13 cellular contexts compared by ENCODE assay signal in the genomic region with DNA sequence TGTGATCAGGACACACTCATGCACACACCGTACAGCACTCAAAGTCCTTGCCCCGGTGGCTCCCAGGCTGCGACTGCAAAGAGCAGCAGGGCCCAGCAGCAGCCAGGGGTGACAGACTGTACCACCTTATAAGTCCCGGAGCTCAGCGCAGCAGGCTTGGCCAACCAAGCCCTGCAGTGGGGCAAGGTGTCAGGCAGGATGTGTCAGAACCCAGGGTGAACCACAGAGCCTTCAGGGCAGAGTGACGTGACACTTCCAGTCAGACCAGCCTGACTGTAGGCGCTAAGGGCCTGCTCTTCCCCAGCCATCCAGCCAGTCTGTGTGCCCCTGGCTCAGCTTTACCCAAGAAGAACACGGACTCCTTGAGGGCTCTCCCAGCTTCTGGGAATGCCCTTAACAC.
DNase-seq lines count a peak whose midpoint lies in the region; ATAC-seq, FAIRE-seq and TF ChIP-seq lines count a peak whose summit lies in the region.
"Had no signal": no experiment of that assay in that cellular context is flagged by ENCODE, and none has a peak within 500 bp of the region (broad histone marks: within the 10 kb centered on the region; RNA-seq: fewer than 3 reads in every experiment).

No MANE protein-coding gene starts in this region.

- peak overlapping the region; percentile 60 for H3K4me2 ChIP-seq in keratinocyte (ENCODE audit: control insufficient read depth, extremely low read depth, insufficient read depth, low read depth, low read length)

- peaks cover 8% of the 10 kb centered on the region for H3K4me1 ChIP-seq in keratinocyte (ENCODE audit: control insufficient read depth, extremely low read depth, insufficient read depth, low read length)
- H3K4me1 ChIP-seq: heart right ventricle had no signal

- no peak overlapping the region for H3K4me3 Mint-ChIP-seq in activated CD4-positive, alpha-beta memory T cell treated with anti-CD3 and anti-CD28 coated beads, Interleukin-2, amount 10 ng/mL, durations not matched to agents 7 days and 5 days
- H3K4me3 Mint-ChIP-seq in stimulated activated naive CD8-positive, alpha-beta T cell treated with anti-CD3 and anti-CD28 coated beads, Interleukin-15, amount 100 ng/mL, for 72 hours: no peak overlapping the region

- TF ChIP-seq CTCF in keratinocyte (optimal IDR thresholded peaks at IDR 0.05 in 1 of 3, IDR thresholded peaks at IDR 0.05 in 1 of 3, conservative IDR thresholded peaks at IDR 0.05 in 1 of 3; ENCODE audit: extremely low read depth in 1 of 3, insufficient read depth in 2 of 3, low read length in 3 of 3): peak in 1 of 3 experiments; percentile 2

- peaks cover 20% of the 10 kb centered on the region for H3K27me3 Mint-ChIP-seq in activated CD4-positive, alpha-beta memory T cell treated with anti-CD3 and anti-CD28 coated beads, Interleukin-2, amount 10 ng/mL, durations not matched to agents 7 days and 5 days
- H3K27me3 Mint-ChIP-seq in stimulated activated naive CD8-positive, alpha-beta T cell treated with anti-CD3 and anti-CD28 coated beads, Interleukin-15, amount 100 ng/mL, for 72 hours: peaks cover 23% of the 10 kb centered on the region

- H3K4me1 Mint-ChIP-seq in activated CD4-positive, alpha-beta memory T cell treated with anti-CD3 and anti-CD28 coated beads, Interleukin-2, amount 10 ng/mL, durations not matched to agents 7 days and 5 days: peaks cover 2% of the 10 kb centered on the region
- H3K4me1 Mint-ChIP-seq in stimulated activated naive CD8-positive, alpha-beta T cell treated with anti-CD3 and anti-CD28 coated beads, Interleukin-15, amount 100 ng/mL, for 72 hours: no peaks in the 10 kb centered on the region

- dilution Hi-C loops in keratinocyte (cut with MboI; ENCODE audit: extremely low pct_ligation_motif_present, low sequenced_read_pairs): no loop called here

- peak; percentile 26 for DNase-seq in activated gamma-delta T cell (lab: John Stamatoyannopoulos, UW)
- DNase-seq in activated gamma-delta T cell treated with Interleukin-2 at 50 U/mL for 16 hours: no peak
- DNase-seq in activated CD4-positive, alpha-beta memory T cell treated with anti-CD3 and anti-CD28 coated beads, Interleukin-2, amount 10 ng/mL, durations not matched to agents 7 days and 5 days: peak; percentile 41
- peak; percentile 91 for DNase-seq in keratinocyte (ENCODE audit: low read depth, low spot score)
- DNase-seq in stimulated activated naive CD8-positive, alpha-beta T cell treated with anti-CD3 and anti-CD28 coated beads, Interleukin-15, amount 100 ng/mL, for 72 hours: peak in 1 of 2 donors; percentile 39
- DNase-seq in stimulated activated CD4-positive, alpha-beta T cell treated with anti-CD3 and anti-CD28 coated beads, Interleukin-2, amount 100 ng/mL, for 48 hours: no peak
- no peak for DNase-seq in urothelium cell line (ENCODE audit: low spot score)
- DNase-seq: cortex of kidney, NCI-H446 treated with DMSO at 0.1 percent for 48 hours had no signal

- H3K27me3 ChIP-seq in keratinocyte (ENCODE audit: control insufficient read depth, extremely low read depth, insufficient read depth, low read length): peaks cover 3% of the 10 kb centered on the region
- H3K27me3 ChIP-seq: heart right ventricle, vagina had no signal

- H4K20me1 ChIP-seq in keratinocyte (ENCODE audit: control insufficient read depth, extremely low read depth, insufficient read depth, low read length): no peaks in the 10 kb centered on the region

- ATAC-seq in stimulated activated naive CD8-positive, alpha-beta T cell treated with anti-CD3 and anti-CD28 coated beads, Interleukin-15, amount 100 ng/mL, for 72 hours: peak; percentile 94
- ATAC-seq in HG02642 (IDR thresholded peaks at IDR 0.05; ENCODE audit: poor library complexity, unreplicated experiment): no peak
- ATAC-seq: K562 had no signal

- FAIRE-seq in keratinocyte (lab: Jason Lieb, UNC) (peak; percentile 99), urothelium cell line (lab: Jason Lieb, UNC) (no peak)
- FAIRE-seq: K562 had no signal

- H3K36me3 Mint-ChIP-seq in activated CD4-positive, alpha-beta memory T cell treated with anti-CD3 and anti-CD28 coated beads, Interleukin-2, amount 10 ng/mL, durations not matched to agents 7 days and 5 days (ENCODE audit: low read depth): no peaks in the 10 kb centered on the region

- CTCF ChIA-PET in activated CD4-positive, alpha-beta memory T cell treated with anti-CD3 and anti-CD28 coated beads, Interleukin-2, amount 10 ng/mL, durations not matched to agents 7 days and 5 days (lab: Charles Lee): no interaction called here

- no peaks in the 10 kb centered on the region for H3K79me2 ChIP-seq in keratinocyte (ENCODE audit: control insufficient read depth, insufficient read depth, low read length)

- no peaks in the 10 kb centered on the region for H3K9me3 Mint-ChIP-seq in activated CD4-positive, alpha-beta memory T cell treated with anti-CD3 and anti-CD28 coated beads, Interleukin-2, amount 10 ng/mL, durations not matched to agents 7 days and 5 days
- no peaks in the 10 kb centered on the region for H3K9me3 Mint-ChIP-seq in stimulated activated naive CD8-positive, alpha-beta T cell treated with anti-CD3 and anti-CD28 coated beads, Interleukin-15, amount 100 ng/mL, for 72 hours

- H3K9me3 ChIP-seq in keratinocyte (ENCODE audit: control insufficient read depth, low read depth, low read length): no peaks in the 10 kb centered on the region
- H3K9me3 ChIP-seq: heart right ventricle, vagina had no signal

- H3K9ac ChIP-seq in keratinocyte (ENCODE audit: control insufficient read depth, extremely low read depth, insufficient read depth, low read length): peak overlapping the region; percentile 37

- H3K4me3 ChIP-seq in keratinocyte (ENCODE audit: control insufficient read depth in 2 of 3, extremely low read depth in 1 of 3, insufficient read depth in 2 of 3, low read depth in 1 of 3, low read length in 3 of 3): no peak overlapping the region
- H3K4me3 ChIP-seq: heart right ventricle, K562, vagina had no signal

- no peaks in the 10 kb centered on the region for H3K9me1 ChIP-seq in keratinocyte (ENCODE audit: control insufficient read depth, extremely low read depth, insufficient read depth, low read length)

- H2AFZ ChIP-seq in keratinocyte (ENCODE audit: control insufficient read depth, low read length): peak overlapping the region; percentile 71

- peak overlapping the region; percentile 40 for H3K27ac ChIP-seq in keratinocyte (ENCODE audit: control insufficient read depth, insufficient read depth, low read length)
- H3K27ac ChIP-seq: heart right ventricle, vagina had no signal

- H3K27ac Mint-ChIP-seq in activated CD4-positive, alpha-beta memory T cell treated with anti-CD3 and anti-CD28 coated beads, Interleukin-2, amount 10 ng/mL, durations not matched to agents 7 days and 5 days: no peak overlapping the region
- no peak overlapping the region for H3K27ac Mint-ChIP-seq in stimulated activated naive CD8-positive, alpha-beta T cell treated with anti-CD3 and anti-CD28 coated beads, Interleukin-15, amount 100 ng/mL, for 72 hours

- POLR2A ChIA-PET in activated CD4-positive, alpha-beta memory T cell treated with anti-CD3 and anti-CD28 coated beads, Interleukin-2, amount 10 ng/mL, durations not matched to agents 7 days and 5 days (lab: Charles Lee): no interaction called here

- no peaks in the 10 kb centered on the region for H3K36me3 ChIP-seq in keratinocyte (ENCODE audit: control insufficient read depth in 2 of 2, extremely low read depth in 1 of 2, insufficient read depth in 2 of 2, low read length in 2 of 2)
- H3K36me3 ChIP-seq: heart right ventricle, vagina had no signal

Comparison
In these comparisons a context has a peak if more than half of its experiments do, and no peak if none do; other contexts are left out.
1. DNase-seq: peak in activated gamma-delta T cell (single experiment), activated CD4-positive, alpha-beta memory T cell treated with anti-CD3 and anti-CD28 coated beads, Interleukin-2, amount 10 ng/mL, durations not matched to agents 7 days and 5 days (single experiment) and keratinocyte (single experiment); none in activated gamma-delta T cell treated with Interleukin-2 at 50 U/mL for 16 hours (single experiment), stimulated activated CD4-positive, alpha-beta T cell treated with anti-CD3 and anti-CD28 coated beads, Interleukin-2, amount 100 ng/mL, for 48 hours (0 of 2) and urothelium cell line (single experiment).